ENCODE assay signal across 21 cellular contexts in genomic region chr13:99360696-99361095, GRCh38. TPM values are rescaled to one million over a fixed set of nuclear protein-coding genes. Genes with fewer than 3 reads are reported as not detected.
DNase-seq lines count a peak whose midpoint lies in the region; TF ChIP-seq lines count a peak whose summit lies in the region.
"Had no signal": no experiment of that assay in that cellular context is flagged by ENCODE, and none has a peak within 500 bp of the region (broad histone marks: within the 10 kb centered on the region; RNA-seq: fewer than 3 reads in every experiment).

No MANE protein-coding gene starts in this region.

- peaks cover 90% of the 10 kb centered on the region for H3K4me1 Mint-ChIP-seq in activated T-cell treated with anti-CD3 and anti-CD28 coated beads, Interleukin-2, amount 50 U/mL, for 24 hours (ENCODE audit: low read depth)
- H3K4me1 Mint-ChIP-seq in osteocyte (ENCODE audit: unreplicated experiment) (peaks cover 30% of the 10 kb centered on the region), chondrocyte (ENCODE audit: low read depth) (peaks cover 21% of the 10 kb centered on the region)

- no peak for TF ChIP-seq POLR2A in Peyer's patch (IDR thresholded peaks at IDR 0.05)

- H3K27ac ChIP-seq in Peyer's patch (peak overlapping the region in 3 of 4 donors; percentile 17 to 86 (median 85)), colonic mucosa (peak overlapping the region; percentile 35)
- H3K27ac ChIP-seq: C4-2B, GM23248, HL-60, lower lobe of right lung, parathyroid adenoma, right lobe of liver had no signal

- no peak overlapping the region for H3K9ac ChIP-seq in colonic mucosa (ENCODE audit: low read depth in 2 of 2, low read length in 2 of 2)
- H3K9ac ChIP-seq: GM23248, parathyroid adenoma had no signal

- intact Hi-C loops in colonic mucosa (cut with DNase I): no loop called here

- peaks cover 0 to 33% (median 14%) of the 10 kb centered on the region in 4 donors for H3K4me1 ChIP-seq in Peyer's patch
- no peaks in the 10 kb centered on the region for H3K4me1 ChIP-seq in colonic mucosa
- H3K4me1 ChIP-seq: parathyroid adenoma, right lobe of liver had no signal

- H3K36me3 ChIP-seq in Peyer's patch (no peaks in the 10 kb centered on the region), colonic mucosa (no peaks in the 10 kb centered on the region)

- no peak overlapping the region for H3K4me3 Mint-ChIP-seq in activated T-cell treated with anti-CD3 and anti-CD28 coated beads, Interleukin-2, amount 50 U/mL, for 24 hours
- H3K4me3 Mint-ChIP-seq in osteocyte (ENCODE audit: unreplicated experiment): no peak overlapping the region
- no peak overlapping the region for H3K4me3 Mint-ChIP-seq in chondrocyte (ENCODE audit: unreplicated experiment)

- TF ChIP-seq CTCF in Peyer's patch (IDR thresholded peaks at IDR 0.05): no peak
- TF ChIP-seq CTCF in colonic mucosa (IDR thresholded peaks at IDR 0.05): no peak
- no peak for TF ChIP-seq CTCF in osteocyte (IDR thresholded peaks at IDR 0.05)
- TF ChIP-seq CTCF in chondrocyte (IDR thresholded peaks at IDR 0.05): no peak

- DNase-seq in activated T-cell treated with anti-CD3 and anti-CD28 coated beads, Interleukin-2, amount 50 U/mL, for 24 hours: no peak
- no peak for DNase-seq in activated T-cell treated with anti-CD3 and anti-CD28 coated beads, Interleukin-2, amount 50 U/mL, for 48 hours
- DNase-seq in Peyer's patch: no peak
- DNase-seq in colonic mucosa: no peak
- DNase-seq in osteocyte (ENCODE audit: extremely low spot score, unreplicated experiment): no peak
- no peak for DNase-seq in chondrocyte (ENCODE audit: low spot score)
- DNase-seq in AG20443 (ENCODE audit: low spot score): no peak
- DNase-seq in NCI-H146 (lab: John Stamatoyannopoulos, UW): no peak
- DNase-seq: amygdala, foreskin melanocyte, GF-D8, GM23248, hippocampal formation, lower lobe of right lung, NCI-H1417, NCI-H524 treated with DMSO at 0.1 percent for 48 hours, right lobe of liver had no signal

- peaks cover 66% of the 10 kb centered on the region for H3K36me3 Mint-ChIP-seq in activated T-cell treated with anti-CD3 and anti-CD28 coated beads, Interleukin-2, amount 50 U/mL, for 24 hours (ENCODE audit: low read depth)
- H3K36me3 Mint-ChIP-seq in osteocyte (ENCODE audit: unreplicated experiment): peaks cover 13% of the 10 kb centered on the region
- H3K36me3 Mint-ChIP-seq in chondrocyte (ENCODE audit: low read depth): peaks cover 10% of the 10 kb centered on the region

- H3K27me3 ChIP-seq in Peyer's patch (no peaks in the 10 kb centered on the region), colonic mucosa (no peaks in the 10 kb centered on the region)
- H3K27me3 ChIP-seq: right lobe of liver had no signal

- H3K9me3 Mint-ChIP-seq in activated T-cell treated with anti-CD3 and anti-CD28 coated beads, Interleukin-2, amount 50 U/mL, for 24 hours: no peaks in the 10 kb centered on the region
- H3K9me3 Mint-ChIP-seq in osteocyte (ENCODE audit: unreplicated experiment): no peaks in the 10 kb centered on the region
- H3K9me3 Mint-ChIP-seq in chondrocyte (ENCODE audit: low read depth): no peaks in the 10 kb centered on the region
- H3K9me3 Mint-ChIP-seq: activated T-helper 2 cell treated with anti-CD3 and anti-CD28 coated beads, Interferon-gamma antibody, Interleukin-2, Interleukin-4, amounts not matched to agents 10 μg/mL and 5 μg/mL and 100 μg/mL, durations not matched to agents 14 hours and 24 hours and 36 hours had no signal

- H3K4me3 ChIP-seq in Peyer's patch (no peak overlapping the region), colonic mucosa (no peak overlapping the region)
- H3K4me3 ChIP-seq: GM23248, lower lobe of right lung, right lobe of liver had no signal

- H3K27me3 Mint-ChIP-seq in activated T-cell treated with anti-CD3 and anti-CD28 coated beads, Interleukin-2, amount 50 U/mL, for 24 hours: no peaks in the 10 kb centered on the region
- no peaks in the 10 kb centered on the region for H3K27me3 Mint-ChIP-seq in osteocyte (ENCODE audit: unreplicated experiment)
- H3K27me3 Mint-ChIP-seq in chondrocyte (ENCODE audit: low read depth): no peaks in the 10 kb centered on the region

- peak overlapping the region; percentile 80 for H3K27ac Mint-ChIP-seq in activated T-cell treated with anti-CD3 and anti-CD28 coated beads, Interleukin-2, amount 50 U/mL, for 24 hours
- peak overlapping the region; percentile 9 for H3K27ac Mint-ChIP-seq in osteocyte (ENCODE audit: unreplicated experiment)
- no peak overlapping the region for H3K27ac Mint-ChIP-seq in chondrocyte (ENCODE audit: unreplicated experiment)

- no peaks in the 10 kb centered on the region for H3K9me3 ChIP-seq in Peyer's patch
- H3K9me3 ChIP-seq in colonic mucosa: no peaks in the 10 kb centered on the region
- H3K9me3 ChIP-seq: lower lobe of right lung, right lobe of liver had no signal

RNA-seq across cellular contexts. Expression of gene GPR183, which starts 53.5 kb away (rescaled TPM):
- total RNA-seq in Peyer's patch: 10 to 100 TPM in 1 of 4 donors, 1 to 10 TPM in 3; 1.1 to 24.8 (median 3.9) TPM
- total RNA-seq in colonic mucosa: 1 to 10 TPM; 1.5 to 8.3 TPM
- total RNA-seq in osteocyte: 0.19 TPM in 1 of 2 replicates, not detected in the other
- total RNA-seq in chondrocyte: 0.63 to 5.7 TPM (median 5.7 TPM) in 3 replicates
- total RNA-seq: GM23248 had no signal
